In genomic region chr2:211405036-211405435, GRCh38 we compare ENCODE assay signal across 26 cellular contexts.
"Had no signal": no experiment of that assay in that cellular context is flagged by ENCODE, and none has a peak within 500 bp of the region (broad histone marks: within the 10 kb centered on the region; RNA-seq: fewer than 3 reads in every experiment).

No MANE protein-coding gene starts in this region.

- H3K4me1 Mint-ChIP-seq: immature natural killer cell, naive B cell had no signal

- FAIRE-seq: colon, endothelial cell of umbilical vein, frontal cortex, kidney had no signal

- H3K36me3 Mint-ChIP-seq: immature natural killer cell, mesothelial cell of epicardium, naive B cell had no signal

- H3K79me2 ChIP-seq: hepatocyte had no signal

- H3K27ac ChIP-seq: coronary artery, dorsolateral prefrontal cortex, esophagus muscularis mucosa, foreskin keratinocyte, gastroesophageal sphincter, heart left ventricle, hepatocyte, lower lobe of right lung had no signal

- H3K4me2 ChIP-seq: hepatocyte had no signal

- H3K27me3 ChIP-seq: esophagus muscularis mucosa, foreskin keratinocyte, gastroesophageal sphincter, heart left ventricle, hepatocyte had no signal

- ATAC-seq: foreskin keratinocyte, gastroesophageal sphincter, heart left ventricle, left colon, left lobe of liver, left ventricle myocardium superior, lower lobe of right lung, mucosa of descending colon had no signal

- H2AFZ ChIP-seq: hepatocyte had no signal

- DNase-seq: dermis blood vessel endothelial cell; dorsolateral prefrontal cortex; effector CD4-positive, alpha-beta T cell; effector memory CD4-positive, alpha-beta T cell; foreskin keratinocyte; heart left ventricle; hypothalamus; immature natural killer cell; islet precursor cell; kidney; kidney glomerular epithelial cell; left colon; left ventricle myocardium superior; lower lobe of right lung; mesenchymal stem cell; mucosa of descending colon; naive B cell had no signal

- H3K27ac Mint-ChIP-seq: immature natural killer cell, mesothelial cell of epicardium, naive B cell had no signal

- H3K9me3 ChIP-seq: esophagus muscularis mucosa, gastroesophageal sphincter, heart left ventricle, lower lobe of right lung, mucosa of descending colon had no signal

- H3K4me3 ChIP-seq: coronary artery, dorsolateral prefrontal cortex, esophagus muscularis mucosa, gastroesophageal sphincter, heart left ventricle, hepatocyte, lower lobe of right lung, mucosa of descending colon had no signal

- H3K4me3 Mint-ChIP-seq: immature natural killer cell, mesothelial cell of epicardium, naive B cell had no signal

- H3K27me3 Mint-ChIP-seq: naive B cell had no signal

- H3K36me3 ChIP-seq: esophagus muscularis mucosa, gastroesophageal sphincter, heart left ventricle, lower lobe of right lung had no signal

- H3K4me1 ChIP-seq: esophagus muscularis mucosa, gastroesophageal sphincter, heart left ventricle, lower lobe of right lung had no signal

- H3K9me3 Mint-ChIP-seq: mesothelial cell of epicardium had no signal
